ENCODE assay signal across 8 cellular contexts in genomic region chr3:15205482-15205933, GRCh38. TPM values are rescaled to one million over a fixed set of nuclear protein-coding genes. Genes with fewer than 3 reads are reported as not detected.
DNase-seq lines count a peak whose midpoint lies in the region; ATAC-seq and TF ChIP-seq lines count a peak whose summit lies in the region.

No MANE protein-coding gene starts in this region.

- H3K4me3 ChIP-seq in HCT116 (replicated peaks in 1 of 2; ENCODE audit: low read depth in 1 of 2, low read length in 2 of 2) (peak overlapping the region; percentile 39 to 92), iPS DF 6.9 (ENCODE audit: low read length) (peak overlapping the region; percentile 77), smooth muscle cell (peak overlapping the region; percentile 97)

- H3K27ac Mint-ChIP-seq in activated CD8-positive, alpha-beta T cell treated with anti-CD3 and anti-CD28 coated beads for 36 hours: peak overlapping the region; percentile 85

- RAD21 ChIA-PET in HCT116 (lab: Charles Lee; ENCODE audit: low non-redundant PET in 1 of 2, low total read pairs in 2 of 2, uncharacterized antibody in 2 of 2, unreplicated experiment in 2 of 2): interaction anchor here in 1 of 2 experiments (0.7 kb wide), 1 partner anchor 98 kb away, joined by 3 read pairs; no protein-coding TSS in a partner anchor

- CTCF ChIA-PET in HCT116 (lab: Charles Lee): interaction anchor here (0.6 to 5.0 kb wide), 12 partner anchors 12 to 574 kb away, joined by 3 to 43 read pairs (median 3); no protein-coding TSS in a partner anchor
- CTCF ChIA-PET in activated CD8-positive, alpha-beta T cell treated with anti-CD3 and anti-CD28 coated beads for 36 hours (lab: Charles Lee): interaction anchor here (0.9 to 12.9 kb wide), 12 partner anchors 12 to 351 kb away, joined by 3 to 125 read pairs (median 4); no protein-coding TSS in a partner anchor

- TF ChIP-seq POLR2A in HCT116 (IDR thresholded peaks at IDR 0.05; ENCODE audit: borderline replicate concordance, extremely low read depth, insufficient read depth, insufficient read length): no peak

- H3K4me2 ChIP-seq in HCT116 (ENCODE audit: low read length) (peak overlapping the region; percentile 86), smooth muscle cell (peak overlapping the region; percentile 98)

- H3K9me2 ChIP-seq in HCT116 (ENCODE audit: insufficient read depth): no peaks in the 10 kb centered on the region

- H3K9me3 ChIP-seq in HCT116 (ENCODE audit: control insufficient read depth in 1 of 2, insufficient read depth in 1 of 2, low read depth in 1 of 2, low read length in 2 of 2) (no peaks in the 10 kb centered on the region), iPS DF 6.9 (ENCODE audit: control insufficient read depth, insufficient read depth, low read length) (no peaks in the 10 kb centered on the region), smooth muscle cell (replicated peaks; ENCODE audit: low read depth) (no peaks in the 10 kb centered on the region)

- H3K36me3 Mint-ChIP-seq in activated CD8-positive, alpha-beta T cell treated with anti-CD3 and anti-CD28 coated beads for 36 hours (ENCODE audit: low read depth): peaks cover 3% of the 10 kb centered on the region

- H3K27me3 ChIP-seq in HCT116 (ENCODE audit: insufficient read depth, low read length): no peaks in the 10 kb centered on the region
- H3K27me3 ChIP-seq in iPS DF 6.9 (ENCODE audit: control insufficient read depth, insufficient read depth, low read length): no peaks in the 10 kb centered on the region
- H3K27me3 ChIP-seq in smooth muscle cell (ENCODE audit: low read depth): no peaks in the 10 kb centered on the region

- H2AFZ ChIP-seq in HCT116 (ENCODE audit: low read depth, low read length, poor library complexity, severe bottlenecking) (peak overlapping the region; percentile 96), smooth muscle cell (ENCODE audit: low read depth) (peak overlapping the region; percentile 93)

- intact Hi-C loops in HCT116 (cut with micrococcal nuclease): loop anchor here (10.0 kb wide), 2 partner anchors 281 to 979 kb away; no protein-coding TSS in a partner anchor
- intact Hi-C loops in activated CD8-positive, alpha-beta T cell treated with anti-CD3 and anti-CD28 coated beads for 36 hours (cut with micrococcal nuclease): loop anchor here (10.0 kb wide), 1 partner anchor 101 kb away; no protein-coding TSS in a partner anchor

- H4K20me1 ChIP-seq in HCT116 (ENCODE audit: insufficient read depth): no peaks in the 10 kb centered on the region
- peaks cover 39% of the 10 kb centered on the region for H4K20me1 ChIP-seq in smooth muscle cell (ENCODE audit: low read depth)

- peak overlapping the region; percentile 78 for H3K4me3 Mint-ChIP-seq in activated CD8-positive, alpha-beta T cell treated with anti-CD3 and anti-CD28 coated beads for 36 hours

- no peak for TF ChIP-seq RAD21 in HCT116 (IDR thresholded peaks at IDR 0.05; ENCODE audit: low read depth)

- TSS peak; percentile 96 for BruUV-seq in HCT116 (replicated peaks; lab: Mats Ljungman, UMichigan)

- H3K4me1 Mint-ChIP-seq in activated CD8-positive, alpha-beta T cell treated with anti-CD3 and anti-CD28 coated beads for 36 hours (ENCODE audit: low read depth): peaks cover 19% of the 10 kb centered on the region

- TF ChIP-seq CTCF in HCT116 (IDR thresholded peaks at IDR 0.05 in 2 of 3, conservative IDR thresholded peaks at IDR 0.05 in 1 of 3; ENCODE audit: borderline replicate concordance in 1 of 3, insufficient read depth in 1 of 3, low read depth in 2 of 3, low read length in 2 of 3) (no peak; a peak in 1 of 6 replicates), smooth muscle cell (IDR thresholded peaks at IDR 0.05; ENCODE audit: borderline replicate concordance, insufficient read depth, poor library complexity, severe bottlenecking) (no peak)
- TF ChIP-seq CTCF in activated CD8-positive, alpha-beta T cell treated with anti-CD3 and anti-CD28 coated beads for 36 hours (IDR thresholded peaks at IDR 0.05): peak; percentile 37

- H3K27ac ChIP-seq in HCT116 (ENCODE audit: low read depth, low read length) (no peak overlapping the region), iPS DF 6.9 (ENCODE audit: low read length) (no peak overlapping the region), smooth muscle cell (ENCODE audit: low read depth) (peak overlapping the region; percentile 69)

- no peaks in the 10 kb centered on the region for H3K9me3 Mint-ChIP-seq in activated CD8-positive, alpha-beta T cell treated with anti-CD3 and anti-CD28 coated beads for 36 hours

- peaks cover 6 to 18% of the 10 kb centered on the region in 2 experiments; a peak in 3 of 4 replicates for H3K4me1 ChIP-seq in HCT116 (ENCODE audit: control insufficient read depth in 1 of 2, insufficient read depth in 2 of 2, low read length in 2 of 2)
- H3K4me1 ChIP-seq in iPS DF 6.9 (ENCODE audit: control insufficient read depth, insufficient read depth, low read length): peaks cover 2% of the 10 kb centered on the region; the same call in 1 of the 2 replicates
- H3K4me1 ChIP-seq in smooth muscle cell (ENCODE audit: low read depth): peaks cover 8% of the 10 kb centered on the region

- DNase-seq in HCT116 (ENCODE audit: low read depth, low spot score) (no peak), iPS DF 6.9 (ENCODE audit: low read depth, low spot score) (no peak), smooth muscle cell (lab: John Stamatoyannopoulos, UW; ENCODE audit: unreplicated experiment) (no peak), AML-193 (lab: John Stamatoyannopoulos, UW) (no peak)
- no peak for DNase-seq in activated CD8-positive, alpha-beta T cell treated with anti-CD3 and anti-CD28 coated beads for 36 hours

- peaks cover 0 to 3% of the 10 kb centered on the region in 2 experiments; a peak in 1 of 4 replicates for H3K36me3 ChIP-seq in HCT116 (ENCODE audit: control insufficient read depth in 1 of 2, insufficient read depth in 2 of 2, low read length in 2 of 2)
- no peaks in the 10 kb centered on the region for H3K36me3 ChIP-seq in iPS DF 6.9 (ENCODE audit: control insufficient read depth, insufficient read depth, low read length)
- H3K36me3 ChIP-seq in smooth muscle cell (ENCODE audit: low read depth): no peaks in the 10 kb centered on the region

- peak overlapping the region; percentile 30 for H3K9ac ChIP-seq in HCT116 (ENCODE audit: low read length)
- H3K9ac ChIP-seq in smooth muscle cell (ENCODE audit: low read depth): peak overlapping the region; percentile 70

- H3K27me3 Mint-ChIP-seq in activated CD8-positive, alpha-beta T cell treated with anti-CD3 and anti-CD28 coated beads for 36 hours: no peaks in the 10 kb centered on the region

- POLR2A ChIA-PET in HCT116 (lab: Charles Lee): interaction anchor here (1.0 to 1.4 kb wide), 3 partner anchors 10 to 1059 kb away, joined by 3 to 5 read pairs (median 3); partner anchors contain the start of genes DPH3 and OXNAD1
- POLR2A ChIA-PET in activated CD8-positive, alpha-beta T cell treated with anti-CD3 and anti-CD28 coated beads for 36 hours (lab: Charles Lee): interaction anchor here (1.0 to 2.5 kb wide), 8 partner anchors 12 to 337 kb away, joined by 3 to 13 read pairs (median 4); partner anchors contain the start of gene RBSN

- peaks cover 12% of the 10 kb centered on the region for H3F3A ChIP-seq in smooth muscle cell (ENCODE audit: low read depth)

- peaks cover 38% of the 10 kb centered on the region for H3K79me2 ChIP-seq in HCT116 (ENCODE audit: insufficient read depth, low read length)
- H3K79me2 ChIP-seq in smooth muscle cell (ENCODE audit: low read depth): peaks cover 43% of the 10 kb centered on the region

- WGBS in iPS DF 6.9 (ENCODE audit: insufficient coverage, insufficient read length): no CpG with 5 or more reads among the region's 3 CpGs
- WGBS in smooth muscle cell (ENCODE audit: low lambda C conversion rate): 7% methylated on average over 3 of the region's 3 CpGs

- ATAC-seq in HCT116 (no peak), HG03521 (IDR thresholded peaks at IDR 0.05; ENCODE audit: unreplicated experiment) (no peak), GM21423 (IDR thresholded peaks at IDR 0.05; ENCODE audit: unreplicated experiment) (no peak), HG03159 (IDR thresholded peaks at IDR 0.05; ENCODE audit: unreplicated experiment) (no peak)
- ATAC-seq in activated CD8-positive, alpha-beta T cell treated with anti-CD3 and anti-CD28 coated beads for 36 hours: no peak

TF ChIP-seq in HCT116, 20 proteins besides CTCF, POLR2A, EP300 and RAD21 (continues in another document):
- TF ChIP-seq SIN3A (IDR thresholded peaks at IDR 0.05; ENCODE audit: low read depth): no peak
- no peak for TF ChIP-seq ZNF274 (IDR thresholded peaks at IDR 0.05; ENCODE audit: low read depth, low read length)
- no peak for TF ChIP-seq ATF3 (IDR thresholded peaks at IDR 0.05)
- no peak for TF ChIP-seq EGR1 (IDR thresholded peaks at IDR 0.05; ENCODE audit: low read depth)
- no peak for TF ChIP-seq CEBPB (IDR thresholded peaks at IDR 0.05; ENCODE audit: low read depth)
- TF ChIP-seq SRF (IDR thresholded peaks at IDR 0.05; ENCODE audit: low read depth): no peak
- no peak for TF ChIP-seq ZFX (IDR thresholded peaks at IDR 0.05)
- TF ChIP-seq, protein P1, sequence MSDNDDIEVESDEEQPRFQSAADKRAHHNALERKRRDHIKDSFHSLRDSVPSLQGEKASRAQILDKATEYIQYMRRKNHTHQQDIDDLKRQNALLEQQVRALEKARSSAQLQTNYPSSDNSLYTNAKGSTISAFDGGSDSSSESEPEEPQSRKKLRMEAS (IDR thresholded peaks at IDR 0.05): no peak
- TF ChIP-seq YY1 (IDR thresholded peaks at IDR 0.05; ENCODE audit: extremely low read depth, insufficient replicate concordance, low read depth, low read length): no peak
- TF ChIP-seq POLR2AphosphoS5 (IDR thresholded peaks at IDR 0.05; ENCODE audit: low read depth, low read length): no peak

RNA-seq across cellular contexts. Expression of gene CAPN7, which starts 0.5 kb away (rescaled TPM):
- 27.7 TPM for total RNA-seq in HCT116 (2021; ENCODE audit: unreplicated experiment)
- 9.7 and 11.2 TPM in 2 replicates for polyA plus RNA-seq in HCT116 (2012)
- total RNA-seq in activated CD8-positive, alpha-beta T cell treated with anti-CD3 and anti-CD28 coated beads for 36 hours: 10 to 100 TPM; 22.2 to 27.5 TPM
- total RNA-seq in smooth muscle cell: 38.7 and 45.8 TPM in 2 replicates
- polyA plus RNA-seq in smooth muscle cell: 20.5 and 26.0 TPM in 2 replicates
